ENCODE assay signal across 18 cellular contexts in genomic region chr1:98342556-98342955, GRCh38.
"Had no signal": no experiment of that assay in that cellular context is flagged by ENCODE, and none has a peak within 500 bp of the region (broad histone marks: within the 10 kb centered on the region; RNA-seq: fewer than 3 reads in every experiment).

No MANE protein-coding gene starts in this region.

- H3K4me1 ChIP-seq: body of pancreas, colonic mucosa, left lung, right atrium auricular region, thyroid gland had no signal

- H3K9me3 Mint-ChIP-seq: endodermal cell had no signal

- H3K9me3 ChIP-seq: body of pancreas, colonic mucosa, left lung, right atrium auricular region, thyroid gland had no signal

- ATAC-seq: activated naive CD4-positive, alpha-beta T cell treated with anti-CD3 and anti-CD28 coated beads, Interleukin-2, amount 50 U/mL, for 72 hours; body of pancreas; left lung had no signal

- H3K4me3 ChIP-seq: body of pancreas, colonic mucosa, left lung, right atrium auricular region, thyroid gland had no signal

- H3K27ac ChIP-seq: body of pancreas, colonic mucosa, left lung, right atrium auricular region, thyroid gland had no signal

- DNase-seq: activated CD4-positive, alpha-beta T cell treated with anti-CD3 and anti-CD28 coated beads for 1 hour; activated gamma-delta T cell; amniotic stem cell; body of pancreas; caudate nucleus; colonic mucosa; endodermal cell; erythroblast; head of caudate nucleus; kidney; left lung; stimulated activated CD4-positive, alpha-beta T cell treated with anti-CD3 and anti-CD28 coated beads, Interleukin-2, amount 100 ng/mL, for 24 hours; stimulated activated naive CD4-positive, alpha-beta T cell treated with Interleukin-2 at 50 U/mL for 16 hours; T1000; thyroid gland had no signal

- H3K4me3 Mint-ChIP-seq: endodermal cell had no signal

- H3K36me3 Mint-ChIP-seq: activated naive CD4-positive, alpha-beta T cell treated with anti-CD3 and anti-CD28 coated beads, Interleukin-2, amount 50 U/mL, for 72 hours had no signal

- H3K27me3 Mint-ChIP-seq: progenitor cell of endocrine pancreas had no signal

- H3K36me3 ChIP-seq: colonic mucosa, left lung, right atrium auricular region, thyroid gland had no signal

- H3K27me3 ChIP-seq: body of pancreas, colonic mucosa, left lung, right atrium auricular region, thyroid gland had no signal

- H3K27ac Mint-ChIP-seq: activated naive CD4-positive, alpha-beta T cell treated with anti-CD3 and anti-CD28 coated beads, Interleukin-2, amount 50 U/mL, for 72 hours; endodermal cell; progenitor cell of endocrine pancreas had no signal
